8 cellular contexts compared by ENCODE assay signal in genomic region chr7:22853674-22854157, GRCh38. TPM values are rescaled to one million over a fixed set of nuclear protein-coding genes. Genes with fewer than 3 reads are reported as not detected.
A peak's percentile ranks its signal among the peaks of the same experiment; 100 is the strongest.
DNase-seq lines count a peak whose midpoint lies in the region; ATAC-seq and TF ChIP-seq lines count a peak whose summit lies in the region.

No MANE protein-coding gene starts in this region.

- peaks cover 16% of the 10 kb centered on the region for H3K79me2 ChIP-seq in OCI-LY1 (ENCODE audit: insufficient read depth, low read length)

- H3K4me3 ChIP-seq in OCI-LY1 (ENCODE audit: low read depth, low read length, poor library complexity, severe bottlenecking) (peak overlapping the region; percentile 85), cardiac fibroblast (replicated peaks in 1 of 2; ENCODE audit: low read depth in 2 of 2, low read length in 2 of 2) (peak overlapping the region; percentile 29 to 61), mucosa of descending colon (peak overlapping the region; percentile 48), uterus (peak overlapping the region; percentile 76 to 92)

- no peaks in the 10 kb centered on the region for H3K9me3 ChIP-seq in OCI-LY1 (ENCODE audit: low read length)
- H3K9me3 ChIP-seq in mucosa of descending colon: no peaks in the 10 kb centered on the region
- no peaks in the 10 kb centered on the region for H3K9me3 ChIP-seq in uterus

- intact Hi-C loops in mucosa of descending colon (cut with DNase I, micrococcal nuclease): no loop called here
- intact Hi-C loops in uterus (cut with DNase I; ENCODE audit: low total_unique reads): no loop called here

- no peak overlapping the region for H3K27ac ChIP-seq in OCI-LY1 (ENCODE audit: low read depth, low read length, poor library complexity, severe bottlenecking)
- H3K27ac ChIP-seq in uterus: peak overlapping the region; percentile 97 to 98

- peaks cover 10% of the 10 kb centered on the region; the same call in 1 of the 2 replicates for H3K27me3 ChIP-seq in OCI-LY1 (ENCODE audit: insufficient read depth, low read length)
- H3K27me3 ChIP-seq in uterus: no peaks in the 10 kb centered on the region

- peak; percentile 17 to 49 for DNase-seq in stimulated activated CD4-positive, alpha-beta T cell treated with anti-CD3 and anti-CD28 coated beads, Interleukin-15, amount 100 ng/mL, for 48 hours (ENCODE audit: low read depth in 2 of 2)
- DNase-seq in stimulated activated CD4-positive, alpha-beta T cell treated with anti-CD3 and anti-CD28 coated beads, Interleukin-2, amount 100 ng/mL, for 24 hours: no peak
- peak; percentile 34 to 36 for DNase-seq in cardiac fibroblast (ENCODE audit: low read depth in 2 of 2)
- peak in 1 of 3 donors; percentile 44 for DNase-seq in mucosa of descending colon
- DNase-seq in uterus: peak in 1 of 2 donors; percentile 63

- peak overlapping the region; percentile 72 for H3K4me2 ChIP-seq in OCI-LY1 (ENCODE audit: low read length)

- H3K4me1 ChIP-seq in OCI-LY1 (ENCODE audit: insufficient read depth, low read length, severe bottlenecking): peaks cover 29% of the 10 kb centered on the region
- peaks cover 5% of the 10 kb centered on the region for H3K4me1 ChIP-seq in mucosa of descending colon (ENCODE audit: low read depth)
- no peaks in the 10 kb centered on the region for H3K4me1 ChIP-seq in uterus

- H3K36me3 ChIP-seq in OCI-LY1 (ENCODE audit: insufficient read depth, low read length) (peaks cover 36% of the 10 kb centered on the region), mucosa of descending colon (ENCODE audit: low read depth) (no peaks in the 10 kb centered on the region), uterus (no peaks in the 10 kb centered on the region)

- H4K20me1 ChIP-seq in OCI-LY1 (ENCODE audit: insufficient read depth, low read length): no peaks in the 10 kb centered on the region

- no peak for TF ChIP-seq POLR2A in uterus (IDR thresholded peaks at IDR 0.05)

- H3K9me2 ChIP-seq in OCI-LY1 (ENCODE audit: low read depth, low read length): no peaks in the 10 kb centered on the region

- peak overlapping the region; percentile 30; the same call in 1 of the 2 replicates for H3K9ac ChIP-seq in OCI-LY1 (ENCODE audit: low read length)

- H3F3A ChIP-seq in OCI-LY1 (ENCODE audit: insufficient read depth, low read length): no peaks in the 10 kb centered on the region

- peak; percentile 58 for TF ChIP-seq CTCF in OCI-LY1 (IDR thresholded peaks at IDR 0.05; ENCODE audit: low read length)
- peak; percentile 20 for TF ChIP-seq CTCF in cardiac fibroblast (IDR thresholded peaks at IDR 0.05; ENCODE audit: low read depth, low read length)
- peak; percentile 85 for TF ChIP-seq CTCF in mucosa of descending colon (IDR thresholded peaks at IDR 0.05)
- peak in 2 of 4 experiments; percentile 66 to 97 for TF ChIP-seq CTCF in uterus (IDR thresholded peaks at IDR 0.05)

- peak overlapping the region; percentile 10 for H2AFZ ChIP-seq in OCI-LY1 (ENCODE audit: low read length)

- peak; percentile 28 for ATAC-seq in HG02798 (IDR thresholded peaks at IDR 0.05; ENCODE audit: poor library complexity, unreplicated experiment)
- peak; percentile 92 for ATAC-seq in mucosa of descending colon
- ATAC-seq in GM18861 (IDR thresholded peaks at IDR 0.05; ENCODE audit: unreplicated experiment): no peak

RNA-seq across cellular contexts. Expression of gene TOMM7, which starts 31.1 kb away (rescaled TPM):
- 100 to 1,000 TPM; 225 to 404 (median 287) TPM for total RNA-seq in mucosa of descending colon
- 100 to 1,000 TPM in 3 of 4 donors, 10 to 100 TPM in 1; 73.0 to 411 (median 210) TPM for total RNA-seq in uterus

Comparison
In these comparisons a context has a peak if more than half of its experiments do, and no peak if none do; other contexts are left out.
1. DNase-seq: peak in stimulated activated CD4-positive, alpha-beta T cell treated with anti-CD3 and anti-CD28 coated beads, Interleukin-15, amount 100 ng/mL, for 48 hours (2 of 2) and cardiac fibroblast (2 of 2); none in stimulated activated CD4-positive, alpha-beta T cell treated with anti-CD3 and anti-CD28 coated beads, Interleukin-2, amount 100 ng/mL, for 24 hours (0 of 2).
2. Peak in every context shown above with its lines, with median percentiles within 50 percentile points of each other: H3K4me3 ChIP-seq.